Comparison of ENCODE assay signal across 1 cellular context in genomic region chr6:71588490-71588889, GRCh38.
TF ChIP-seq lines count a peak whose summit lies in the region.

No MANE protein-coding gene starts in this region.

TF ChIP-seq in IMR-90, 13 proteins besides CTCF, POLR2A, EP300 and RAD21 (continued from another document):
- no peak for TF ChIP-seq ELK1 (IDR thresholded peaks at IDR 0.05; ENCODE audit: borderline replicate concordance, low read depth, low read length)
- no peak for TF ChIP-seq SMC3 (IDR thresholded peaks at IDR 0.05; ENCODE audit: low read depth, low read length)
- no peak for TF ChIP-seq RCOR1 (IDR thresholded peaks at IDR 0.05; ENCODE audit: insufficient replicate concordance, low read length)
- no peak for TF ChIP-seq CHD1 (IDR thresholded peaks at IDR 0.05; ENCODE audit: low read depth, low read length)
- TF ChIP-seq FOS (IDR thresholded peaks at IDR 0.05; ENCODE audit: low read depth, low read length), result no peak
- no peak for TF ChIP-seq NFE2L2 (IDR thresholded peaks at IDR 0.05; ENCODE audit: low read depth, low read length)
- TF ChIP-seq BHLHE40 (IDR thresholded peaks at IDR 0.05; ENCODE audit: low read depth, low read length), result no peak
- no peak for TF ChIP-seq MAZ (IDR thresholded peaks at IDR 0.05; ENCODE audit: borderline replicate concordance, low read depth, low read length)
- TF ChIP-seq RFX5 (IDR thresholded peaks at IDR 0.05; ENCODE audit: low read depth, low read length), result no peak
